ENCODE assay signal across 15 cellular contexts in the genomic region with DNA sequence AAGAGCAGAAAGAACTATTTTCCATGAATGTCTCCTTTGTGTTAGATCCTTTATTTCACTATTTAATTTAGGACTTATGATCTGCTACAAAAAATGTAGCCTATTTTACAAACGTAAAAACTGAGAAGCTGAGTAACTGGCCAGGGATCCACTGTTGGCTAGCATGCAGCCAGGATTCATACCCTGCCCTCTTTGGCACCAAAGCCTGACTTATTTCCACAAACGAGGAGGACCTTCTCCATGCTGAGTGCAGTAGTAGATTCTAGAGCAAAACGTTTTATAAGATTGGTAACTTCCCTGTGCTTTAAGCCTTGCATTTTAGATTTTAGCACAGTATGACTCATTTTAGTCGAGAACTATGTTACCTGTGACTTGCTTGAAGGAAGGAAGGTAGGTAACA.
DNase-seq lines count a peak whose midpoint lies in the region; ATAC-seq, FAIRE-seq and TF ChIP-seq lines count a peak whose summit lies in the region.
"Had no signal": no experiment of that assay in that cellular context is flagged by ENCODE, and none has a peak within 500 bp of the region (broad histone marks: within the 10 kb centered on the region; RNA-seq: fewer than 3 reads in every experiment).

No MANE protein-coding gene starts in this region.

- H4K91ac ChIP-seq in trophoblast cell (ENCODE audit: low read depth, low read length), result no peak overlapping the region

- no peaks in the 10 kb centered on the region for H3K4me1 Mint-ChIP-seq in activated T-helper 2 cell treated with anti-CD3 and anti-CD28 coated beads, Interferon-gamma antibody, Interleukin-2, Interleukin-4, amounts not matched to agents 10 μg/mL and 5 μg/mL and 100 μg/mL, durations not matched to agents 14 hours and 24 hours and 36 hours (ENCODE audit: low read depth)

- 31% methylated on average over 4 of the region's 4 CpGs for WGBS in K562 (ENCODE audit: insufficient coverage, low coverage, missing lambda C conversion rate)
- WGBS in trophoblast cell (ENCODE audit: extremely low coverage, insufficient coverage, insufficient read length), result no CpG with 5 or more reads among the region's 4 CpGs

- H3K4me1 ChIP-seq in K562 (replicated peaks in 1 of 2; ENCODE audit: control insufficient read depth in 2 of 2, insufficient read depth in 2 of 2, low read length in 2 of 2) (peaks cover 4 to 16% of the 10 kb centered on the region in 2 experiments; a peak in 3 of 5 replicates), trophoblast cell (ENCODE audit: control insufficient read depth in 1 of 2, insufficient read depth in 2 of 2, low read length in 2 of 2) (peaks cover 6 to 10% of the 10 kb centered on the region in 2 experiments)

- no peak for FAIRE-seq in K562 (lab: Jason Lieb, UNC)
- FAIRE-seq: GM12892, GM19239 had no signal

- no peak overlapping the region for H3K27ac ChIP-seq in K562 (ENCODE audit: extremely low read depth, low read depth, low read length)
- peak overlapping the region; percentile 42 for H3K27ac ChIP-seq in substantia nigra (ENCODE audit: low read depth, low read length, poor library complexity, severe bottlenecking)
- H3K27ac ChIP-seq in trophoblast cell (ENCODE audit: low read depth, low read length), result no peak overlapping the region

- peak; percentile 75 for DNase-seq in G401 (ENCODE audit: low spot score)
- no peak for DNase-seq in K562 (ENCODE audit: extremely low read depth in 1 of 4, low spot score in 3 of 4)
- DNase-seq in substantia nigra (lab: John Stamatoyannopoulos, UW), result peak in 2 of 49 donors; percentile 5 to 20
- DNase-seq in activated T-helper 2 cell treated with anti-CD3 and anti-CD28 coated beads, Interferon-gamma antibody, Interleukin-2, Interleukin-4, amounts not matched to agents 10 μg/mL and 5 μg/mL and 100 μg/mL, durations not matched to agents 14 hours and 24 hours and 36 hours (ENCODE audit: low spot score), result no peak
- DNase-seq in trophoblast cell, result no peak
- DNase-seq in activated effector memory CD4-positive, alpha-beta T cell treated with Interleukin-2 at 50 U/mL for 16 hours, result no peak
- DNase-seq: 8988T; Calu3; CD4-positive, alpha-beta T cell; DMS 273 treated with DMSO at 0.1 percent for 48 hours; GOT3; H9 had no signal

- no TSS peak for BruUV-seq in K562 (replicated peaks; lab: Mats Ljungman, UMichigan)

- H4K8ac ChIP-seq in trophoblast cell (ENCODE audit: low read depth, low read length), result no peak overlapping the region

- H3K36me3 Mint-ChIP-seq in activated T-helper 2 cell treated with anti-CD3 and anti-CD28 coated beads, Interferon-gamma antibody, Interleukin-2, Interleukin-4, amounts not matched to agents 10 μg/mL and 5 μg/mL and 100 μg/mL, durations not matched to agents 14 hours and 24 hours and 36 hours (ENCODE audit: low read depth), result no peaks in the 10 kb centered on the region

- H3K4me2 ChIP-seq in K562 (ENCODE audit: insufficient read depth, low read length) (0 out of 2 replicates have a peak overlapping the region, but pooled peaks have one; percentile 9), trophoblast cell (ENCODE audit: low read length) (no peak overlapping the region)

- no peak overlapping the region for H3K4ac ChIP-seq in trophoblast cell (ENCODE audit: low read depth, low read length)

- no peaks in the 10 kb centered on the region for H3K9me3 ChIP-seq in K562 (replicated peaks; ENCODE audit: control insufficient read depth, insufficient read depth, low read depth, low read length)
- no peaks in the 10 kb centered on the region for H3K9me3 ChIP-seq in trophoblast cell (ENCODE audit: insufficient read depth, low read depth, low read length)

- no peak overlapping the region for H3K23ac ChIP-seq in trophoblast cell (ENCODE audit: low read length)

- H3K9ac ChIP-seq in K562 (ENCODE audit: insufficient read depth in 1 of 2, low read depth in 2 of 2, low read length in 2 of 2), result peak overlapping the region in 1 of 2 experiments; percentile 24; a peak in 2 of 4 replicates
- H3K9ac ChIP-seq in trophoblast cell (ENCODE audit: low read length), result no peak overlapping the region

- no peak overlapping the region for H3K14ac ChIP-seq in trophoblast cell (ENCODE audit: low read length)

- TF ChIP-seq EP300 in K562 (IDR thresholded peaks at IDR 0.05; ENCODE audit: low read length), result no peak

- no peaks in the 10 kb centered on the region; the same call in 2 of the 3 replicates for H3K36me3 ChIP-seq in K562 (ENCODE audit: control insufficient read depth, insufficient read depth, low read length)
- no peaks in the 10 kb centered on the region for H3K36me3 ChIP-seq in trophoblast cell (ENCODE audit: control insufficient read depth in 1 of 2, insufficient read depth in 2 of 2, low read length in 2 of 2)

- POLR2A ChIA-PET in K562 (lab: Yijun Ruan, JAX), result interaction anchor here (0.7 kb wide), 1 partner anchor 85 kb away, joined by 3 read pairs; no protein-coding TSS in a partner anchor

- TF ChIP-seq POLR2A in K562 (conservative IDR thresholded peaks at IDR 0.05), result no peak

- no peak overlapping the region for H3K4me3 Mint-ChIP-seq in activated T-helper 2 cell treated with anti-CD3 and anti-CD28 coated beads, Interferon-gamma antibody, Interleukin-2, Interleukin-4, amounts not matched to agents 10 μg/mL and 5 μg/mL and 100 μg/mL, durations not matched to agents 14 hours and 24 hours and 36 hours (ENCODE audit: low read depth)
- H3K4me3 Mint-ChIP-seq: CD4-positive, alpha-beta T cell; H9 had no signal

- H3K27ac Mint-ChIP-seq in activated T-helper 2 cell treated with anti-CD3 and anti-CD28 coated beads, Interferon-gamma antibody, Interleukin-2, Interleukin-4, amounts not matched to agents 10 μg/mL and 5 μg/mL and 100 μg/mL, durations not matched to agents 14 hours and 24 hours and 36 hours, result no peak overlapping the region
- H3K27ac Mint-ChIP-seq: CD4-positive, alpha-beta T cell; H9 had no signal

- no peaks in the 10 kb centered on the region for H3K9me3 Mint-ChIP-seq in activated T-helper 2 cell treated with anti-CD3 and anti-CD28 coated beads, Interferon-gamma antibody, Interleukin-2, Interleukin-4, amounts not matched to agents 10 μg/mL and 5 μg/mL and 100 μg/mL, durations not matched to agents 14 hours and 24 hours and 36 hours
- H3K9me3 Mint-ChIP-seq: CD4-positive, alpha-beta T cell; H9 had no signal

- in situ Hi-C loops in G401 (cut with HindIII; ENCODE audit: low sequenced_read_pairs) (no loop called here), K562 (cut with MboI) (no loop called here)

- no peak overlapping the region for H2BK5ac ChIP-seq in trophoblast cell (ENCODE audit: low read depth, low read length, poor library complexity)

- H3K27me3 ChIP-seq in K562 (ENCODE audit: control insufficient read depth in 2 of 2, insufficient read depth in 2 of 2, low read length in 2 of 2), result no peaks in the 10 kb centered on the region
- no peaks in the 10 kb centered on the region for H3K27me3 ChIP-seq in trophoblast cell (ENCODE audit: insufficient read depth, low read length)

- no peak overlapping the region for H2BK12ac ChIP-seq in trophoblast cell (ENCODE audit: low read length)

- H3K79me1 ChIP-seq in trophoblast cell (ENCODE audit: low read length), result no peaks in the 10 kb centered on the region

- H2AFZ ChIP-seq in K562 (ENCODE audit: low read depth, low read length) (peak overlapping the region; percentile 76), trophoblast cell (ENCODE audit: insufficient read depth, low read length, poor library complexity) (no peak overlapping the region)

- CTCF ChIA-PET in K562 (lab: Yijun Ruan, JAX; ENCODE audit: low intra/inter-chr PET ratio), result no interaction called here

- TF ChIP-seq CTCF in K562 (IDR thresholded peaks at IDR 0.05 in 2 of 3, conservative IDR thresholded peaks at IDR 0.05 in 1 of 3; ENCODE audit: insufficient read depth in 2 of 3, low read depth in 1 of 3, low read length in 3 of 3), result no peak

- H4K20me1 ChIP-seq in K562 (replicated peaks; ENCODE audit: control insufficient read depth, insufficient read depth, low read length), result no peaks in the 10 kb centered on the region

- H3K4me3 ChIP-seq in K562 (no peak overlapping the region), trophoblast cell (ENCODE audit: low read depth, low read length) (no peak overlapping the region)

- no peak overlapping the region for H2BK120ac ChIP-seq in trophoblast cell (ENCODE audit: insufficient read depth, low read length, poor library complexity)

- TF ChIP-seq RAD21 in K562 (CRISPR knock-in tag; conservative IDR thresholded peaks at IDR 0.05 in 1 of 2, IDR thresholded peaks at IDR 0.05 in 1 of 2), result no peak

- intact Hi-C loops in K562 (cut with micrococcal nuclease), result no loop called here
- intact Hi-C loops in activated T-helper 2 cell treated with anti-CD3 and anti-CD28 coated beads, Interferon-gamma antibody, Interleukin-2, Interleukin-4, amounts not matched to agents 10 μg/mL and 5 μg/mL and 100 μg/mL, durations not matched to agents 14 hours and 24 hours and 36 hours (cut with micrococcal nuclease), result no loop called here

- no peak overlapping the region for H2AK5ac ChIP-seq in trophoblast cell (ENCODE audit: low read length)

- ATAC-seq in K562, result peak; percentile 25; the same call in 2 of the 3 replicates
- ATAC-seq in esophagus mucosa, result peak; percentile 42

- H3K18ac ChIP-seq in trophoblast cell (ENCODE audit: low read length), result no peak overlapping the region

- H3K79me2 ChIP-seq in K562 (ENCODE audit: control insufficient read depth, insufficient read depth, low read length) (no peaks in the 10 kb centered on the region), trophoblast cell (ENCODE audit: control insufficient read depth, insufficient read depth, low read length, poor library complexity) (no peaks in the 10 kb centered on the region)

- no peaks in the 10 kb centered on the region for H3K27me3 Mint-ChIP-seq in activated T-helper 2 cell treated with anti-CD3 and anti-CD28 coated beads, Interferon-gamma antibody, Interleukin-2, Interleukin-4, amounts not matched to agents 10 μg/mL and 5 μg/mL and 100 μg/mL, durations not matched to agents 14 hours and 24 hours and 36 hours (ENCODE audit: low read depth)
- H3K27me3 Mint-ChIP-seq: CD4-positive, alpha-beta T cell had no signal

- H4K12ac ChIP-seq in trophoblast cell (ENCODE audit: low read depth, low read length), result no peak overlapping the region

- no peaks in the 10 kb centered on the region for H3K9me1 ChIP-seq in K562 (ENCODE audit: control insufficient read depth, insufficient read depth, low read length)
